In the genomic region with DNA sequence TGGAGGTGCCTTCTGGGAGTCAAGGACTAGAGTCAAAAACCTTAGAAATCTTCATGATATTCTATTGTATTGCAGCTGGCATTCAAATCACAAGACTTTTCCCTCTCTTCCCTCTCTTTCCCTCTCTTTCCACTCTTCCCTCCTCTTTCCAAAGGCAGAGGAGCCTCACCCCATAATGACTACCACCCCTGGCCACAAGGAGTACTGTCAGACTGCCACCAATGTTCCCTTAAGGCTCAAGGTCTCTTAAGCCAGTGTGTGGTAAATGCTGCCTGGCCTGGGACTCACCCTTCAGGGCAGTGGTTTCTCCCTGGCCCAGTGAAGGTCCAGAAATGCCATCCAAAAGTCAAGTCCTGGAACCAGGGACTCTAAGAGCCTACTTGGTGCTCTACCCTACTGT, we compare ENCODE assay signal across 9 cellular contexts.
"Had no signal": no experiment of that assay in that cellular context is flagged by ENCODE, and none has a peak within 500 bp of the region (broad histone marks: within the 10 kb centered on the region; RNA-seq: fewer than 3 reads in every experiment).

No MANE protein-coding gene starts in this region.

- H3K4me3 Mint-ChIP-seq: HFFc6 had no signal

- ATAC-seq: HCT116, K562 had no signal

- H3K27ac Mint-ChIP-seq: HFFc6 had no signal

- H3K4me1 ChIP-seq: HAP-1 had no signal

- H3K36me3 ChIP-seq: HAP-1 had no signal

- H3K9me3 ChIP-seq: HAP-1 had no signal

- DNase-seq: GOT3, H7, HFFc6, IMR-90, KG1 had no signal

- H3K4me3 ChIP-seq: HAP-1, K562 had no signal

- H3K27ac ChIP-seq: HL-60 had no signal
